In the genomic region with DNA sequence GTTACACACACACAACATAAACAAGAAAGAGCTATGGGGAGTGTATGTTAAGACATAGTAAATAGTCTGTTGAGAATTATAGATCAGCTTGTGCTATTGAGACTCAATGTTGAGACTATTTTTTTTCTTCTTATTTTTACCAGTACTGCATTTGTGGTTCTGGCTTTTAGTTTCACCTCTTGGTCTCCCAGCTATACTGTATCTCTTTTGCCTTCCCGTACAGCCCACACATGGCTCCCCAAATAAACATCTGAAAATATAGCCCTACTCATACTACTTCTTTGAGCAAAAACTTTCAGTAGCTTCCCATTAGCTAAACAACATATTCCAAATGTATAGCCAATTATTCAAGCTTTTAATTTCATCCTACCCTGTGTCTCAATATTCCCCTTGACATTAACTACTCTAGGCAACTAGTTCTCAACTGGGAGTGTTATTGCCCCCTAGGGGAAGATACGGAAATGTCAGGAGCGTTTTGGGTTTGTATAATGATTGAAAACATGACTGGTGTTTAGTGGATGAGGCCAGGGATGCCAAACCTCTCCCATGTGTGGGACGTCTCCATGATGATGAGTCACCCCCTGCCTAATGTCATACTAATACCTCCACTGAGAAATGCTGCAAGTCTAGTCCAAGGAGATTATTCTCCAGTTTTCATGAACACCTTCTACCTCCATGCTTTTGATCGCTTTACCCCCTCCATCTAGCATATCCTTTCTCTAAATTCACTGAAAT, we compare ENCODE assay signal across 8 cellular contexts. TPM values are rescaled to one million over a fixed set of nuclear protein-coding genes. Genes with fewer than 3 reads are reported as not detected.
DNase-seq lines count a peak whose midpoint lies in the region; ATAC-seq and TF ChIP-seq lines count a peak whose summit lies in the region.

No MANE protein-coding gene starts in this region.

- POLR2A ChIA-PET in T-cell (lab: Charles Lee): no interaction called here

- CTCF ChIA-PET in T-cell (lab: Charles Lee): interaction anchor here (0.6 kb wide), 2 partner anchors 9 to 1294 kb away, joined by 3 to 5 read pairs; no protein-coding TSS in a partner anchor

- ATAC-seq in HG03103 (IDR thresholded peaks at IDR 0.05; ENCODE audit: low read depth, unreplicated experiment) (peak; percentile 84), T-cell (replicated peaks in 1 of 4) (no peak)

- H3K4me1 Mint-ChIP-seq in chondrocyte (ENCODE audit: low read depth) (no peaks in the 10 kb centered on the region), T-cell (no peaks in the 10 kb centered on the region)

- no peak overlapping the region for H3K4me3 Mint-ChIP-seq in chondrocyte (ENCODE audit: unreplicated experiment)
- no peak overlapping the region for H3K4me3 Mint-ChIP-seq in T-cell

- no peaks in the 10 kb centered on the region for H3K9me3 Mint-ChIP-seq in chondrocyte (ENCODE audit: low read depth)
- H3K9me3 Mint-ChIP-seq in T-cell: no peaks in the 10 kb centered on the region

- H3K36me3 Mint-ChIP-seq in chondrocyte (ENCODE audit: low read depth): no peaks in the 10 kb centered on the region
- H3K36me3 Mint-ChIP-seq in T-cell: no peaks in the 10 kb centered on the region

- DNase-seq in EH (ENCODE audit: low read depth) (peak; percentile 61), GM19238 (ENCODE audit: insufficient read length, low spot score) (peak; percentile 8), NCI-H82 (lab: John Stamatoyannopoulos, UW) (peak; percentile 76), chondrocyte (ENCODE audit: low spot score) (no peak), medulla oblongata (ENCODE audit: extremely low spot score) (peak; percentile 63), T-cell (no peak)
- DNase-seq in activated CD4-positive, CD25-positive, alpha-beta regulatory T cell treated with anti-CD3 and anti-CD28 coated beads, Interleukin-2, amount 50 U/mL, for 72 hours: no peak

- peak; percentile 82 for TF ChIP-seq CTCF in chondrocyte (IDR thresholded peaks at IDR 0.05)

- H3K27me3 Mint-ChIP-seq in chondrocyte (ENCODE audit: low read depth) (peaks cover 4% of the 10 kb centered on the region), T-cell (peaks cover 3 to 5% of the 10 kb centered on the region in 2 donors)

- H3K27ac Mint-ChIP-seq in chondrocyte (ENCODE audit: unreplicated experiment): no peak overlapping the region
- no peak overlapping the region for H3K27ac Mint-ChIP-seq in T-cell

RNA-seq across cellular contexts. Expression of a gene that starts 6.8 kb away (rescaled TPM):
- total RNA-seq in chondrocyte: not detected in 3 replicates
- total RNA-seq in T-cell: not detected

RNA-seq across cellular contexts. Expression of a gene that starts 53.9 kb away (rescaled TPM):
- total RNA-seq in chondrocyte (4.3 to 5.2 TPM (median 4.7 TPM) in 3 replicates), T-cell (under 1 TPM; 0.08 to 0.41 (median 0.20) TPM)

Comparison
In these comparisons a context has a peak if more than half of its experiments do, and no peak if none do; other contexts are left out.
1. DNase-seq: peak in EH (single experiment), GM19238 (single experiment), NCI-H82 (single experiment) and medulla oblongata (single experiment); none in chondrocyte (single experiment), activated CD4-positive, CD25-positive, alpha-beta regulatory T cell treated with anti-CD3 and anti-CD28 coated beads, Interleukin-2, amount 50 U/mL, for 72 hours (single experiment) and T-cell (0 of 34).